Comparison of ENCODE assay signal across 8 cellular contexts in the genomic region with DNA sequence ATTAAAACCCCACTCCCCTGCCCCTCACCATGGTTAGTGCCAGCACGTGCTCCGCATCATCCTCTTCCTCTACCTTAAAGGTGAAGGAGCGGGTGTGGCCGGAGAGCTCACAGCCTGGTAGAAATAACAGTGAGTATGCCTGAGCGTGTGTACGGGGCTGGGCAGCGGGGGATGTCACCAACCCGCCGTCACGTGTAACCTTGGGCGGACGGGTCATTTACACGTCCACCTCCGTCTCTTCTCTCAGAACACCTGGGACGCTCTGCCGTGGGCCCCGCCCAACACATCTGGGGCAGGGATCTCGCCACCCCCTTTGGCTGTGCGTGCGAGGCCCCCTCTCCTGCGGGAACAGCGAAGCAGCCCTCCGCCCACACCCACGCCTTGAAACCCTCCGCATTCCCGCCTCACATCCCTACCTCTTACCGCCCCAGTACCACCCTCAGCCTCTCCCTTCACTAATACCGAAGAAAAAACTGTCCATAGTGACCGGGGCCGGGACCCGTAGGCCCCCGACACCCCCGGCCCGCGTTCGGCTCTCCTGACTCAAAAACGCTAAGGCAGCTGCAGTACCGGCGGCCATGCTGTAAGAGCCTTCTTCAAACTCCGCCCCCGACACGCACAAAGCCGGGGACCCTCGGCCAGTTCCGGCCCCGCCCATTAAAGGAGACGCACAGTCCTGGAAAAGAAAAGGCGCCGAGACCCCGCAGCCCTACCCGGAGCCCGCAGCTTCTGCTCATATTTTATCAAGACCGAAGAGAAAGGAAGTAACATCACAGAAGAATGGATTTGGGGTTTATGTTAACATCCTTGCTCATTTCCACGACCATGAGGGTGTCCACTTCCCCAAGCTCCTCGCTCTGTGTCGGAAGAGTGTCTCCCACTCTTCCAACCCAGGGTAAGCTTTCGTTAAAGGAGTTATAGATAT. TPM values are rescaled to one million over a fixed set of nuclear protein-coding genes. Genes with fewer than 3 reads are reported as not detected.
DNase-seq lines count a peak whose midpoint lies in the region; ATAC-seq, FAIRE-seq and TF ChIP-seq lines count a peak whose summit lies in the region.

A gene with protein sequence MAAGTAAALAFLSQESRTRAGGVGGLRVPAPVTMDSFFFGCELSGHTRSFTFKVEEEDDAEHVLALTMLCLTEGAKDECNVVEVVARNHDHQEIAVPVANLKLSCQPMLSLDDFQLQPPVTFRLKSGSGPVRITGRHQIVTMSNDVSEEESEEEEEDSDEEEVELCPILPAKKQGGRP (minus strand): TSS at position 636 of the 925 bp plus-strand sequence. CDS start 56 bp downstream, at position 580.

- peaks cover 8 to 12% of the 10 kb centered on the region in 2 donors for H3K36me3 ChIP-seq in esophagus (ENCODE audit: control insufficient read depth in 2 of 2, insufficient read depth in 2 of 2, low read length in 1 of 2)
- H3K36me3 ChIP-seq in muscle layer of colon (ENCODE audit: insufficient read depth, low read length) = peaks cover 28% of the 10 kb centered on the region

- peak; percentile 47 for ATAC-seq in GM19328 (IDR thresholded peaks at IDR 0.05; ENCODE audit: unreplicated experiment)

- 1% methylated on average over 57 of the region's 57 CpGs for WGBS in esophagus, 2 donors

- H3K27ac ChIP-seq in esophagus (ENCODE audit: low read depth in 2 of 2, low read length in 1 of 2) = peak within 1 kb of the TSS; percentile 56 to 66
- peak within 1 kb of the TSS; percentile 40 for H3K27ac ChIP-seq in muscle layer of colon (ENCODE audit: low read depth, low read length)

- H3K4me3 ChIP-seq in esophagus (ENCODE audit: low read depth in 1 of 2, low read length in 2 of 2) (peak within 1 kb of the TSS; percentile 74 to 76), muscle layer of colon (ENCODE audit: low read depth in 1 of 2, low read length in 2 of 2) (peak within 1 kb of the TSS; percentile 58 to 76)

- no peak for FAIRE-seq in HTR-8/SVneo (lab: Jason Lieb, UNC)

- H3K27me3 ChIP-seq in esophagus (ENCODE audit: control insufficient read depth in 1 of 2, insufficient read depth in 2 of 2, low read length in 2 of 2) (no peaks in the 10 kb centered on the region), muscle layer of colon (ENCODE audit: control insufficient read depth in 1 of 2, insufficient read depth in 2 of 2, low read length in 2 of 2) (peaks cover 11 to 25% of the 10 kb centered on the region in 2 donors)

- H3K4me1 ChIP-seq in esophagus (ENCODE audit: control insufficient read depth in 2 of 2, insufficient read depth in 2 of 2, low read length in 1 of 2) = peaks cover 16 to 18% of the 10 kb centered on the region in 2 donors
- peaks cover 38% of the 10 kb centered on the region for H3K4me1 ChIP-seq in muscle layer of colon (ENCODE audit: insufficient read depth, low read length)

- H3K9me3 ChIP-seq in esophagus (ENCODE audit: control insufficient read depth in 2 of 2, insufficient read depth in 1 of 2, low read depth in 1 of 2, low read length in 1 of 2) (no peaks in the 10 kb centered on the region), muscle layer of colon (ENCODE audit: low read length) (no peaks in the 10 kb centered on the region)

- peak within 1 kb of the TSS; percentile 34 for H3K9ac ChIP-seq in muscle layer of colon (ENCODE audit: low read length)

- DNase-seq in C1 segment of cervical spinal cord (lab: John Stamatoyannopoulos, UW) (peak in 12 of 14 donors; percentile 11 to 75 (median 45)), HTR-8/SVneo (ENCODE audit: insufficient read length, low spot score) (peak; percentile 93), activated T-cell treated with anti-CD3 and anti-CD28 coated beads for 48 hours (ENCODE audit: low read depth) (peak; percentile 84)
- peak; percentile 93 for DNase-seq in stimulated activated CD8-positive, alpha-beta memory T cell treated with anti-CD3 and anti-CD28 coated beads, Interleukin-4, amount 100 ng/mL, for 48 hours

TF ChIP-seq in PFSK-1, 5 proteins besides CTCF, POLR2A, EP300 and RAD21:
- peak; percentile 85 for TF ChIP-seq POLR2AphosphoS5 (IDR thresholded peaks at IDR 0.05; ENCODE audit: low read depth, low read length)
- 0 out of 4 replicates have a peak, but pooled peaks of 1 of the 2 experiments have one; percentile 5 for TF ChIP-seq REST (IDR thresholded peaks at IDR 0.05; ENCODE audit: insufficient read depth in 1 of 2, low read depth in 2 of 2, low read length in 2 of 2)
- TF ChIP-seq SIN3A (IDR thresholded peaks at IDR 0.05; ENCODE audit: borderline replicate concordance, insufficient read depth, low read length) = peak; percentile 95; the same call in 1 of the 2 replicates
- TF ChIP-seq FOXP2 (optimal IDR thresholded peaks at IDR 0.05; ENCODE audit: borderline replicate concordance, extremely low read depth, extremely low read length, insufficient read depth) = no peak
- peak; percentile 45; the same call in 1 of the 2 replicates for TF ChIP-seq TAF1 (IDR thresholded peaks at IDR 0.05; ENCODE audit: borderline replicate concordance, insufficient read depth, low read length)

RNA-seq across cellular contexts. Expression of the gene that starts here (rescaled TPM):
- polyA plus RNA-seq in PFSK-1 (2012; ENCODE audit: insufficient read length, low read depth) = 163 TPM
- polyA plus RNA-seq in esophagus = 10 to 100 TPM; 13.3 to 39.2 TPM

Comparison
In these comparisons a context has a peak if more than half of its experiments do, and no peak if none do; other contexts are left out.
1. Peak in every context shown above with its lines: DNase-seq, ATAC-seq, H3K4me3 ChIP-seq and H3K27ac ChIP-seq.